21 cellular contexts compared by ENCODE assay signal in the genomic region with DNA sequence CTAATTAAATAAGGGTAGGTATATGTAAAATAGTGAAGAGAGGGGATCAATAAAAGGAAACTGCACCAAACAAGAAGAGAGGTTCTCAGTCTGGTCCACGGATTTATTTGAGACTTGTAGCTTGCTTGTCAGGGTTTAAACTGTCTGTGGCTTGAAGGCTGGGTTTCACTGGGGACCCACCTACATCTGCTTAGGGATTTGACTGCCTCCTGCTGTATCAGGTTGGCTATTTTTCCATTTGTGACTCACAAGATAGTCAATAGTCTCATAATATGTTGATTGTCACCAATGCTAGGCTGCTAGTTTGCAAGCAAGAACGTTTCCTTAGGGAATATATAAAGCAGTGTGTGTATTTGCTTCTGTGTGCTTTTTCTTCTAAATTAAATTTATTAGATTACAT.
DNase-seq lines count a peak whose midpoint lies in the region; ATAC-seq, FAIRE-seq and TF ChIP-seq lines count a peak whose summit lies in the region.
"Had no signal": no experiment of that assay in that cellular context is flagged by ENCODE, and none has a peak within 500 bp of the region (broad histone marks: within the 10 kb centered on the region; RNA-seq: fewer than 3 reads in every experiment).

No MANE protein-coding gene starts in this region.

- H3K9me3 ChIP-seq in PC-3 (ENCODE audit: low read length) (no peaks in the 10 kb centered on the region), H1 (ENCODE audit: insufficient read depth in 2 of 2, low read depth in 1 of 2, low read length in 1 of 2) (no peaks in the 10 kb centered on the region), left lung (no peaks in the 10 kb centered on the region)
- H3K9me3 ChIP-seq: BE2C, Caco-2 had no signal

- H3K27ac ChIP-seq in PC-3 (ENCODE audit: low read length) (no peak overlapping the region), H1 (ENCODE audit: low read depth, low read length) (no peak overlapping the region), mesendoderm (ENCODE audit: low read depth, low read length) (no peak overlapping the region), left lung (no peak overlapping the region)

- ATAC-seq in PC-3 (no peak), left lung (no peak)
- ATAC-seq: GM23338, HCT116, HepG2 had no signal

- peak; percentile 23 for DNase-seq in PC-3
- DNase-seq in H1 (ENCODE audit: low read depth in 1 of 2, low spot score in 2 of 2) = no peak
- peak; percentile 14 for DNase-seq in mesendoderm
- no peak for DNase-seq in HuH-7.5 (ENCODE audit: low spot score)
- no peak for DNase-seq in left lung
- DNase-seq in NCI-H1417 treated with DMSO at 0.1 percent for 48 hours (lab: John Stamatoyannopoulos, UW) = no peak
- DNase-seq: ACHN; BE2C; C1 segment of cervical spinal cord; Caco-2; CD4-positive, CD25-positive, alpha-beta regulatory T cell; CD8-positive, alpha-beta memory T cell; H7; HFFc6 had no signal

- H3K56ac ChIP-seq in H1 (replicated peaks; ENCODE audit: insufficient read length, low read depth, low read length) (no peak overlapping the region), mesendoderm (ENCODE audit: low read length) (no peak overlapping the region)

- no peaks in the 10 kb centered on the region for H3K79me1 ChIP-seq in H1 (ENCODE audit: low read depth, low read length)
- H3K79me1 ChIP-seq in mesendoderm (ENCODE audit: low read length) = no peaks in the 10 kb centered on the region

- H3K9ac ChIP-seq in PC-3 (ENCODE audit: low read length) = no peak overlapping the region
- no peak overlapping the region for H3K9ac ChIP-seq in H1 (replicated peaks in 1 of 4; ENCODE audit: extremely low read depth in 1 of 4, low read depth in 3 of 4, low read length in 3 of 4)
- H3K9ac ChIP-seq in mesendoderm (ENCODE audit: low read length) = no peak overlapping the region

- CTCF ChIA-PET in PC-3 (lab: Charles Lee) (no interaction called here), H1 (lab: Charles Lee; ENCODE audit: partially characterized antibody) (no interaction called here)

- H2BK120ac ChIP-seq in H1 (replicated peaks; ENCODE audit: low read depth, low read length) (no peak overlapping the region), mesendoderm (ENCODE audit: low read depth, low read length) (no peak overlapping the region)

- BruUV-seq in PC-3 (replicated peaks; lab: Mats Ljungman, UMichigan) = no TSS peak

- TF ChIP-seq POLR2A in H1 (IDR thresholded peaks at IDR 0.05; ENCODE audit: control extremely low read depth in 1 of 2, low read depth in 2 of 2, low read length in 2 of 2) = no peak

- H3K79me2 ChIP-seq in PC-3 (ENCODE audit: low read length) (no peaks in the 10 kb centered on the region), H1 (ENCODE audit: control insufficient read depth in 1 of 2, insufficient read depth in 2 of 2, low read length in 2 of 2) (no peaks in the 10 kb centered on the region), mesendoderm (ENCODE audit: control insufficient read depth, insufficient read depth, low read length) (no peaks in the 10 kb centered on the region)

- H3K4me3 ChIP-seq in PC-3 (ENCODE audit: low read length) = no peak overlapping the region
- no peak overlapping the region for H3K4me3 ChIP-seq in H1 (ENCODE audit: extremely low read depth in 1 of 4, insufficient read depth in 2 of 4, low read depth in 3 of 4, low read length in 4 of 4)
- H3K4me3 ChIP-seq in mesendoderm (ENCODE audit: low read length) = no peak overlapping the region
- no peak overlapping the region for H3K4me3 ChIP-seq in left lung
- H3K4me3 ChIP-seq: GM23338 had no signal

- no peak overlapping the region for H3K18ac ChIP-seq in H1 (ENCODE audit: extremely low read depth, low read length)
- H3K18ac ChIP-seq in mesendoderm (ENCODE audit: low read length) = no peak overlapping the region

- POLR2A ChIA-PET in PC-3 (lab: Charles Lee; ENCODE audit: unreplicated experiment) (no interaction called here), H1 (lab: Charles Lee; ENCODE audit: partially characterized antibody) (no interaction called here)

- H4K20me1 ChIP-seq in PC-3 (ENCODE audit: low read length) = no peaks in the 10 kb centered on the region
- no peaks in the 10 kb centered on the region for H4K20me1 ChIP-seq in H1 (replicated peaks in 1 of 2; ENCODE audit: control insufficient read depth in 1 of 2, insufficient read depth in 2 of 2, low read length in 2 of 2)

- H4K8ac ChIP-seq in H1 (ENCODE audit: extremely low read depth, insufficient read depth, low read length) (no peak overlapping the region), mesendoderm (ENCODE audit: low read depth, low read length) (no peak overlapping the region)

- H2BK12ac ChIP-seq in H1 (ENCODE audit: low read depth, low read length) = no peak overlapping the region

- no peak overlapping the region for H2AK5ac ChIP-seq in H1 (ENCODE audit: low read depth, low read length)
- H2AK5ac ChIP-seq in mesendoderm (ENCODE audit: low read length) = no peak overlapping the region

- H4K5ac ChIP-seq in H1 (ENCODE audit: insufficient read length, low read depth, low read length) = no peak overlapping the region
- no peak overlapping the region for H4K5ac ChIP-seq in mesendoderm (ENCODE audit: low read length)

- H2AFZ ChIP-seq in PC-3 (ENCODE audit: low read length) = no peak overlapping the region
- H2AFZ ChIP-seq in H1 (ENCODE audit: low read length) = no peak overlapping the region
- H2AFZ ChIP-seq: GM23338 had no signal

- no peaks in the 10 kb centered on the region for H3K9me2 ChIP-seq in PC-3 (replicated peaks; ENCODE audit: low read length)

- peaks cover 16% of the 10 kb centered on the region for H3K4me1 ChIP-seq in PC-3 (ENCODE audit: insufficient read depth, low read length)
- no peaks in the 10 kb centered on the region for H3K4me1 ChIP-seq in H1 (replicated peaks in 1 of 4; ENCODE audit: control insufficient read depth in 3 of 4, insufficient read depth in 4 of 4, low read length in 3 of 4)
- no peaks in the 10 kb centered on the region for H3K4me1 ChIP-seq in mesendoderm (ENCODE audit: control insufficient read depth, low read depth, low read length)
- H3K4me1 ChIP-seq in left lung = no peaks in the 10 kb centered on the region
- H3K4me1 ChIP-seq: BE2C, Caco-2 had no signal

- H2BK20ac ChIP-seq in H1 (ENCODE audit: low read length) = no peak overlapping the region

- H3K23me2 ChIP-seq in H1 (ENCODE audit: low read depth, low read length) = no peaks in the 10 kb centered on the region; the same call in 1 of the 2 replicates

- H2BK15ac ChIP-seq in H1 (ENCODE audit: low read length) (no peak overlapping the region), mesendoderm (replicated peaks; ENCODE audit: low read depth) (no peak overlapping the region)

- H3K27me3 ChIP-seq in PC-3 (ENCODE audit: low read length) (no peaks in the 10 kb centered on the region), H1 (replicated peaks in 1 of 4; ENCODE audit: control insufficient read depth in 3 of 4, extremely low read depth in 1 of 4, insufficient read depth in 3 of 4, low read length in 3 of 4) (no peaks in the 10 kb centered on the region), mesendoderm (ENCODE audit: insufficient read depth, low read length, poor library complexity) (no peaks in the 10 kb centered on the region), left lung (no peaks in the 10 kb centered on the region)
- H3K27me3 ChIP-seq: BE2C had no signal

- peak; percentile 22; the same call in 1 of the 2 replicates for TF ChIP-seq CTCF in PC-3 (conservative IDR thresholded peaks at IDR 0.05; ENCODE audit: low read depth, low read length)
- peak in 2 of 3 experiments; percentile 4 to 25; a peak in 2 of 4 replicates for TF ChIP-seq CTCF in H1 (IDR thresholded peaks at IDR 0.05; ENCODE audit: control extremely low read depth in 1 of 3, insufficient read depth in 1 of 3, low read depth in 1 of 3, low read length in 3 of 3)
- TF ChIP-seq CTCF in left lung (IDR thresholded peaks at IDR 0.05) = no peak

- H4K91ac ChIP-seq in H1 (replicated peaks; ENCODE audit: insufficient read length, low read length) = no peak overlapping the region

- H3K23ac ChIP-seq in H1 (ENCODE audit: insufficient read length) = no peak overlapping the region
- no peak overlapping the region for H3K23ac ChIP-seq in mesendoderm (ENCODE audit: low read length)

- H3K4me2 ChIP-seq in PC-3 (ENCODE audit: low read length) (no peak overlapping the region), H1 (ENCODE audit: insufficient read depth in 1 of 2, low read depth in 2 of 2, low read length in 2 of 2) (no peak overlapping the region), mesendoderm (ENCODE audit: low read length) (no peak overlapping the region)
- H3K4me2 ChIP-seq: GM23338 had no signal

- no peak overlapping the region for H2BK5ac ChIP-seq in H1 (ENCODE audit: low read depth, low read length)
- H2BK5ac ChIP-seq in mesendoderm (ENCODE audit: low read length) = no peak overlapping the region

- TF ChIP-seq EP300 in H1 (IDR thresholded peaks at IDR 0.05; ENCODE audit: borderline replicate concordance in 1 of 2, low read depth in 2 of 2, low read length in 2 of 2) = no peak

- FAIRE-seq in H1 (lab: Jason Lieb, UNC) = no peak
- FAIRE-seq: A204.1, D721Med, G401.6, GM12892, HepG2 had no signal

- TF ChIP-seq RAD21 in H1 (IDR thresholded peaks at IDR 0.05 in 1 of 2, conservative IDR thresholded peaks at IDR 0.05 in 1 of 2; ENCODE audit: low read depth in 2 of 2, low read length in 2 of 2) = peak; percentile 42 to 53

- H3K14ac ChIP-seq in H1 (ENCODE audit: insufficient read length) = no peak overlapping the region

- no peaks in the 10 kb centered on the region for H3F3A ChIP-seq in PC-3 (ENCODE audit: low read length, unreplicated experiment)

- intact Hi-C loops in PC-3 (cut with micrococcal nuclease) = no loop called here
- intact Hi-C loops in left lung (cut with DNase I) = no loop called here

- no peaks in the 10 kb centered on the region for H3K36me3 ChIP-seq in PC-3 (ENCODE audit: low read depth, low read length)
- H3K36me3 ChIP-seq in H1 (ENCODE audit: control insufficient read depth in 2 of 4, insufficient read depth in 4 of 4, low read length in 3 of 4) = no peaks in the 10 kb centered on the region
- no peaks in the 10 kb centered on the region for H3K36me3 ChIP-seq in mesendoderm (ENCODE audit: control insufficient read depth, insufficient read depth, low read length)
- no peaks in the 10 kb centered on the region for H3K36me3 ChIP-seq in left lung
- H3K36me3 ChIP-seq: BE2C had no signal

- H3K4ac ChIP-seq in H1 (replicated peaks; ENCODE audit: insufficient read length, low read depth, low read length) = no peak overlapping the region
- H3K4ac ChIP-seq in mesendoderm (ENCODE audit: low read depth, low read length) = no peak overlapping the region

- 93% methylated on average over 2 of the region's 2 CpGs; no CpG with 5 or more reads in 1 of the 2 experiments for WGBS in H1 (ENCODE audit: extremely low coverage in 1 of 2, insufficient coverage in 1 of 2, insufficient read length in 1 of 2, insufficient replicate concordance in 2 of 2, low coverage in 1 of 2, low lambda C conversion rate in 2 of 2, missing lambda C conversion rate in 1 of 2), 2 experiments
- WGBS in mesendoderm (ENCODE audit: extremely low coverage, insufficient coverage, low lambda C conversion rate) = no CpG with 5 or more reads among the region's 2 CpGs

TF ChIP-seq in H1, 55 proteins besides CTCF, POLR2A, EP300 and RAD21 (continues in another document):
- TF ChIP-seq YY1 (IDR thresholded peaks at IDR 0.05; ENCODE audit: low read depth, low read length) = no peak
- no peak for TF ChIP-seq RXRA (IDR thresholded peaks at IDR 0.05; ENCODE audit: insufficient read depth, low read depth, low read length)
- TF ChIP-seq SRF (IDR thresholded peaks at IDR 0.05; ENCODE audit: low read depth, low read length) = no peak
- no peak for TF ChIP-seq HDAC6 (IDR thresholded peaks at IDR 0.05; ENCODE audit: low read depth, low read length)

Comparison
In these comparisons a context has a peak if more than half of its experiments do, and no peak if none do; other contexts are left out.
1. DNase-seq: peak in PC-3 (single experiment) and mesendoderm (single experiment); none in H1 (0 of 2), HuH-7.5 (single experiment), left lung (0 of 2) and NCI-H1417 treated with DMSO at 0.1 percent for 48 hours (single experiment).
2. CTCF ChIP-seq: peak in PC-3 (single experiment) and H1 (2 of 3); none in left lung (0 of 2).